ENCODE assay signal across 1 cellular context in genomic region chr10:97648557-97649404, GRCh38.
A peak's percentile ranks its signal among the peaks of the same experiment; 100 is the strongest.
TF ChIP-seq lines count a peak whose summit lies in the region.

No MANE protein-coding gene starts in this region.

TF ChIP-seq in K562, 482 proteins besides CTCF, POLR2A, EP300 and RAD21 (continued from another document and continues in another):
- no peak for TF ChIP-seq ZNF717 (CRISPR knock-in tag; IDR thresholded peaks at IDR 0.05)
- TF ChIP-seq ZEB2 (IDR thresholded peaks at IDR 0.05): no peak
- no peak for TF ChIP-seq HES1 (IDR thresholded peaks at IDR 0.05; ENCODE audit: low read depth)
- TF ChIP-seq ELK1 (CRISPR knock-in tag; IDR thresholded peaks at IDR 0.05): no peak
- TF ChIP-seq SAP30 (IDR thresholded peaks at IDR 0.05; ENCODE audit: borderline replicate concordance, insufficient read depth, low read depth, low read length, poor library complexity, severe bottlenecking): no peak
- TF ChIP-seq KLF10 (CRISPR knock-in tag; IDR thresholded peaks at IDR 0.05): no peak
- no peak for TF ChIP-seq ARID3B (CRISPR knock-in tag; IDR thresholded peaks at IDR 0.05; ENCODE audit: borderline replicate concordance)
- TF ChIP-seq HOMEZ (CRISPR knock-in tag; IDR thresholded peaks at IDR 0.05): no peak
- TF ChIP-seq ARID3A (IDR thresholded peaks at IDR 0.05; ENCODE audit: borderline replicate concordance, low read depth, low read length): peak; percentile 26; the same call in 1 of the 2 replicates
- peak; percentile 86 for TF ChIP-seq JUND (IDR thresholded peaks at IDR 0.05; ENCODE audit: borderline replicate concordance, low read depth, low read length)
- TF ChIP-seq JUND (tag; IDR thresholded peaks at IDR 0.05; ENCODE audit: borderline replicate concordance, low read depth, low read length): peak; percentile 66; the same call in 2 of the 3 replicates
- TF ChIP-seq L3MBTL2 (IDR thresholded peaks at IDR 0.05): no peak
- no peak for TF ChIP-seq ZNF785 (CRISPR knock-in tag; IDR thresholded peaks at IDR 0.05)
- no peak for TF ChIP-seq HDGF (IDR thresholded peaks at IDR 0.05)
- no peak for TF ChIP-seq ZNF766 (CRISPR knock-in tag; conservative IDR thresholded peaks at IDR 0.05)
- TF ChIP-seq HNRNPH1 (optimal IDR thresholded peaks at IDR 0.05; ENCODE audit: low read depth, low read length): no peak
- no peak for TF ChIP-seq CREB5 (CRISPR knock-in tag; IDR thresholded peaks at IDR 0.05)
- no peak for TF ChIP-seq ZNF695 (CRISPR knock-in tag; IDR thresholded peaks at IDR 0.05)
- no peak for TF ChIP-seq TAF7 (tag; IDR thresholded peaks at IDR 0.05)
- TF ChIP-seq ELK3 (CRISPR knock-in tag; IDR thresholded peaks at IDR 0.05): no peak
- TF ChIP-seq DMBX1 (CRISPR knock-in tag; IDR thresholded peaks at IDR 0.05; ENCODE audit: borderline replicate concordance): no peak
- TF ChIP-seq CTCFL (IDR thresholded peaks at IDR 0.05; ENCODE audit: borderline replicate concordance, insufficient read depth, low read depth, low read length, poor library complexity, severe bottlenecking): no peak
- TF ChIP-seq ZNF655 (CRISPR knock-in tag; IDR thresholded peaks at IDR 0.05): no peak
- no peak for TF ChIP-seq HOXB6 (CRISPR knock-in tag; IDR thresholded peaks at IDR 0.05; ENCODE audit: borderline replicate concordance)
- TF ChIP-seq GATAD2A (IDR thresholded peaks at IDR 0.05): no peak
- TF ChIP-seq ZNF75A (CRISPR knock-in tag; IDR thresholded peaks at IDR 0.05): no peak
- no peak for TF ChIP-seq KLF6 (CRISPR knock-in tag; IDR thresholded peaks at IDR 0.05; ENCODE audit: borderline replicate concordance)
- no peak for TF ChIP-seq USF2 (CRISPR knock-in tag; IDR thresholded peaks at IDR 0.05)
- TF ChIP-seq KAT2B (IDR thresholded peaks at IDR 0.05; ENCODE audit: low read depth, low read length): no peak
- no peak for TF ChIP-seq CLOCK (CRISPR knock-in tag; IDR thresholded peaks at IDR 0.05; ENCODE audit: borderline replicate concordance)
- no peak for TF ChIP-seq ZNF76 (CRISPR knock-in tag; IDR thresholded peaks at IDR 0.05; ENCODE audit: borderline replicate concordance)
- no peak for TF ChIP-seq MBD1 (CRISPR knock-in tag; IDR thresholded peaks at IDR 0.05)
- TF ChIP-seq SRSF1 (IDR thresholded peaks at IDR 0.05; ENCODE audit: low read depth, low read length): no peak
- TF ChIP-seq ZZZ3 (IDR thresholded peaks at IDR 0.05): no peak
- TF ChIP-seq IFI16 (CRISPR knock-in tag; IDR thresholded peaks at IDR 0.05): no peak
- TF ChIP-seq FOXM1 (IDR thresholded peaks at IDR 0.05; ENCODE audit: low read depth): no peak
- TF ChIP-seq FOXM1 (CRISPR knock-in tag; IDR thresholded peaks at IDR 0.05; ENCODE audit: low read depth): no peak
- no peak for TF ChIP-seq POLR2AphosphoS2 (IDR thresholded peaks at IDR 0.05; ENCODE audit: low read length)
- TF ChIP-seq SREBF1 (IDR thresholded peaks at IDR 0.05; ENCODE audit: borderline replicate concordance, low read depth, low read length): no peak
- TF ChIP-seq NUFIP1 (IDR thresholded peaks at IDR 0.05; ENCODE audit: partially characterized antibody): no peak
- no peak for TF ChIP-seq SMAD3 (CRISPR knock-in tag; conservative IDR thresholded peaks at IDR 0.05)
- TF ChIP-seq TFAM (CRISPR knock-in tag; conservative IDR thresholded peaks at IDR 0.05): no peak
- TF ChIP-seq ZBTB8A (IDR thresholded peaks at IDR 0.05; ENCODE audit: partially characterized antibody): no peak
- no peak for TF ChIP-seq DDX20 (tag; IDR thresholded peaks at IDR 0.05; ENCODE audit: low read depth)
- TF ChIP-seq BRF1 (IDR thresholded peaks at IDR 0.05; ENCODE audit: borderline replicate concordance, extremely low read depth, insufficient read length): no peak
- TF ChIP-seq E2F3 (CRISPR knock-in tag; IDR thresholded peaks at IDR 0.05): no peak
